ENCODE assay signal across 8 cellular contexts in genomic region chr7:30285531-30286284, GRCh38. TPM values are rescaled to one million over a fixed set of nuclear protein-coding genes. Genes with fewer than 3 reads are reported as not detected.
DNase-seq lines count a peak whose midpoint lies in the region; ATAC-seq and TF ChIP-seq lines count a peak whose summit lies in the region.

No MANE protein-coding gene starts in this region.

- 0% methylated on average over 2 to 34 of the region's 79 CpGs for WGBS in transverse colon (ENCODE audit: low coverage in 1 of 2), 2 donors

- peak; percentile 47 for TF ChIP-seq POLR2A in transverse colon (IDR thresholded peaks at IDR 0.05)

- peak overlapping the region; percentile 51 for H3K4me2 ChIP-seq in OCI-LY3 (ENCODE audit: low read length)

- peak overlapping the region; percentile 87 for H3K4me3 ChIP-seq in OCI-LY3 (ENCODE audit: low read length)
- peak overlapping the region; percentile 57 for H3K4me3 ChIP-seq in fibroblast of villous mesenchyme (ENCODE audit: low read depth, low read length)
- peak overlapping the region; percentile 86 to 99 (median 96) for H3K4me3 ChIP-seq in transverse colon

- H3K27ac Mint-ChIP-seq in activated T-helper 1 cell treated with anti-CD3 and anti-CD28 coated beads, Interleukin-12 subunit alpha, Interleukin-12 subunit beta, Interleukin-2, Interleukin-4 antibody, amounts not matched to agents 30 ng/mL and 10 ng/mL and 1 ng/mL, durations not matched to agents 14 hours and 24 hours and 36 hours: peak overlapping the region; percentile 100

- peaks cover 11% of the 10 kb centered on the region for H3K36me3 Mint-ChIP-seq in activated T-helper 1 cell treated with anti-CD3 and anti-CD28 coated beads, Interleukin-12 subunit alpha, Interleukin-12 subunit beta, Interleukin-2, Interleukin-4 antibody, amounts not matched to agents 30 ng/mL and 10 ng/mL and 1 ng/mL, durations not matched to agents 14 hours and 24 hours and 36 hours (ENCODE audit: low read depth)

- no peaks in the 10 kb centered on the region for H3K9me3 ChIP-seq in OCI-LY3 (ENCODE audit: insufficient read depth, low read length)
- H3K9me3 ChIP-seq in transverse colon: no peaks in the 10 kb centered on the region

- ATAC-seq in Right ventricle myocardium inferior: no peak
- ATAC-seq in HG03039 (IDR thresholded peaks at IDR 0.05; ENCODE audit: unreplicated experiment): peak; percentile 0

- peak overlapping the region; percentile 82 for H3K9ac ChIP-seq in OCI-LY3 (ENCODE audit: low read length)

- no peaks in the 10 kb centered on the region for H3K27me3 ChIP-seq in OCI-LY3 (ENCODE audit: low read depth, low read length)
- no peaks in the 10 kb centered on the region for H3K27me3 ChIP-seq in transverse colon

- H3K9me3 Mint-ChIP-seq in activated T-helper 1 cell treated with anti-CD3 and anti-CD28 coated beads, Interleukin-12 subunit alpha, Interleukin-12 subunit beta, Interleukin-2, Interleukin-4 antibody, amounts not matched to agents 30 ng/mL and 10 ng/mL and 1 ng/mL, durations not matched to agents 14 hours and 24 hours and 36 hours: peaks cover 11% of the 10 kb centered on the region

- peak overlapping the region; percentile 82 for H3K27ac ChIP-seq in OCI-LY3 (ENCODE audit: low read length)
- peak overlapping the region; percentile 99 to 100 (median 100) for H3K27ac ChIP-seq in transverse colon

- H3K4me1 ChIP-seq in OCI-LY3 (ENCODE audit: low read length) (peaks cover 24% of the 10 kb centered on the region), transverse colon (peaks cover 5 to 63% (median 45%) of the 10 kb centered on the region in 4 donors)

- DNase-seq in Right ventricle myocardium inferior (ENCODE audit: missing footprints): peak; percentile 74
- no peak for DNase-seq in cardiac septum (ENCODE audit: low spot score)
- peak; percentile 66 for DNase-seq in activated T-helper 1 cell treated with anti-CD3 and anti-CD28 coated beads, Interleukin-12 subunit alpha, Interleukin-12 subunit beta, Interleukin-2, Interleukin-4 antibody, amounts not matched to agents 30 ng/mL and 10 ng/mL and 1 ng/mL, durations not matched to agents 14 hours and 24 hours and 36 hours (ENCODE audit: low spot score)
- DNase-seq in fibroblast of villous mesenchyme (ENCODE audit: low read depth): peak; percentile 56
- peak; percentile 8 for DNase-seq in non-pigmented ciliary epithelial cell (ENCODE audit: low read depth)
- peak; percentile 52 for DNase-seq in transverse colon

- H3K4me3 Mint-ChIP-seq in activated T-helper 1 cell treated with anti-CD3 and anti-CD28 coated beads, Interleukin-12 subunit alpha, Interleukin-12 subunit beta, Interleukin-2, Interleukin-4 antibody, amounts not matched to agents 30 ng/mL and 10 ng/mL and 1 ng/mL, durations not matched to agents 14 hours and 24 hours and 36 hours: peak overlapping the region; percentile 98

- no peak for TF ChIP-seq EP300 in transverse colon (IDR thresholded peaks at IDR 0.05; ENCODE audit: low read depth)

- 0 out of 2 replicates have a peak, but pooled peaks cover 5% of the 10 kb centered on the region for H4K20me1 ChIP-seq in OCI-LY3 (ENCODE audit: insufficient read depth, low read length)

- peaks cover 46% of the 10 kb centered on the region for H3K79me2 ChIP-seq in OCI-LY3 (ENCODE audit: low read length)

- intact Hi-C loops in Right ventricle myocardium inferior (cut with DNase I): loop anchor here (10.0 kb wide), 1 partner anchor 189 kb away; the partner anchor contains the start of gene NOD1
- intact Hi-C loops in cardiac septum (cut with DNase I): no loop called here
- intact Hi-C loops in activated T-helper 1 cell treated with anti-CD3 and anti-CD28 coated beads, Interleukin-12 subunit alpha, Interleukin-12 subunit beta, Interleukin-2, Interleukin-4 antibody, amounts not matched to agents 30 ng/mL and 10 ng/mL and 1 ng/mL, durations not matched to agents 14 hours and 24 hours and 36 hours (cut with micrococcal nuclease): loop anchor here (1.0 to 2.0 kb wide), 5 partner anchors 23 to 185 kb away; no protein-coding TSS in a partner anchor
- intact Hi-C loops in transverse colon (cut with DNase I; ENCODE audit: low total_unique reads): no loop called here

- TF ChIP-seq CTCF in OCI-LY3 (IDR thresholded peaks at IDR 0.05; ENCODE audit: low read depth, low read length) (no peak), fibroblast of villous mesenchyme (IDR thresholded peaks at IDR 0.05; ENCODE audit: insufficient read depth, low read depth, low read length) (no peak), transverse colon (IDR thresholded peaks at IDR 0.05) (peak in 2 of 5 experiments; percentile 10 to 22)

- H3K36me3 ChIP-seq in OCI-LY3 (replicated peaks; ENCODE audit: low read depth, low read length) (peaks cover 8% of the 10 kb centered on the region), transverse colon (no peaks in the 10 kb centered on the region)

- peak overlapping the region; percentile 14; the same call in 1 of the 2 replicates for H2AFZ ChIP-seq in OCI-LY3 (ENCODE audit: low read depth, low read length)

- peaks cover 50% of the 10 kb centered on the region for H3K4me1 Mint-ChIP-seq in activated T-helper 1 cell treated with anti-CD3 and anti-CD28 coated beads, Interleukin-12 subunit alpha, Interleukin-12 subunit beta, Interleukin-2, Interleukin-4 antibody, amounts not matched to agents 30 ng/mL and 10 ng/mL and 1 ng/mL, durations not matched to agents 14 hours and 24 hours and 36 hours (ENCODE audit: low read depth)

- H3K27me3 Mint-ChIP-seq in activated T-helper 1 cell treated with anti-CD3 and anti-CD28 coated beads, Interleukin-12 subunit alpha, Interleukin-12 subunit beta, Interleukin-2, Interleukin-4 antibody, amounts not matched to agents 30 ng/mL and 10 ng/mL and 1 ng/mL, durations not matched to agents 14 hours and 24 hours and 36 hours (ENCODE audit: insufficient read depth): no peaks in the 10 kb centered on the region

- in situ Hi-C loops in transverse colon (cut with MboI; ENCODE audit: low pct_ligation_motif_present in 1 of 4, low pct_unique_long_range_greater_than_20kb in 1 of 4, low sequenced_read_pairs in 3 of 4): loop anchor here in 2 of 4 donors (10.0 to 25.0 kb wide), 2 partner anchors 119 to 177 kb away; no protein-coding TSS in a partner anchor

RNA-seq across cellular contexts. Expression of gene ZNRF2, which starts 1.3 kb away (rescaled TPM):
- total RNA-seq in Right ventricle myocardium inferior (8.7 TPM), cardiac septum (11.7 TPM), fibroblast of villous mesenchyme (4.8 and 6.5 TPM in 2 replicates), transverse colon (10 to 100 TPM; 60.8 to 83.0 (median 69.6) TPM)
- total RNA-seq in activated T-helper 1 cell treated with anti-CD3 and anti-CD28 coated beads, Interleukin-12 subunit alpha, Interleukin-12 subunit beta, Interleukin-2, Interleukin-4 antibody, amounts not matched to agents 30 ng/mL and 10 ng/mL and 1 ng/mL, durations not matched to agents 14 hours and 24 hours and 36 hours: 8.4 and 9.3 TPM in 2 replicates

Comparison
In these comparisons a context has a peak if more than half of its experiments do, and no peak if none do; other contexts are left out.
1. intact Hi-C loops: an anchor here in Right ventricle myocardium inferior (10.0 kb wide) and activated T-helper 1 cell treated with anti-CD3 and anti-CD28 coated beads, Interleukin-12 subunit alpha, Interleukin-12 subunit beta, Interleukin-2, Interleukin-4 antibody, amounts not matched to agents 30 ng/mL and 10 ng/mL and 1 ng/mL, durations not matched to agents 14 hours and 24 hours and 36 hours (1.0 to 2.0 kb wide); none called in cardiac septum and transverse colon.